26 cellular contexts compared by ENCODE assay signal in the genomic region with DNA sequence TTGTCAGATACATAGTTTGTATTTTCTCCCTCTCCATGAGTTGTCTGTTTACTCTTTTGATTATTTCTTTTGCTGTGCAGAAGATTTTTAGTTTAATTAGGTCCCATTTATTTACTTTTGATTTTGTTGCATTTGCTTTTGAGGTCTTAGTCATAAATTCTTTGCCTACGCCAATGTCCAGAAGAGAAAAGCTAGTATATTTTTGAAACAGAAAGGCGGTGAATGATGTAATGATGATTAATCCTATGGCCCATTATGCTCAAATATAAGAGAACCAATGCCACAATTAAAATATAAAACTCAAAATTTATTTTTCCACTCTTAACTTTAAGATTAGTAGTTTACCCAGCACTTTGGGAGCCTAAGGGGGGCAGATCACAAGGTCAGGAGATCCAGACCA. TPM values are rescaled to one million over a fixed set of nuclear protein-coding genes. Genes with fewer than 3 reads are reported as not detected.
"Had no signal": no experiment of that assay in that cellular context is flagged by ENCODE, and none has a peak within 500 bp of the region (broad histone marks: within the 10 kb centered on the region; RNA-seq: fewer than 3 reads in every experiment).

No MANE protein-coding gene starts in this region.

- H3K36me3 ChIP-seq: esophagus squamous epithelium, heart left ventricle, neutrophil, right atrium auricular region, tibial artery, upper lobe of left lung, uterus had no signal

- DNase-seq: effector memory CD8-positive, alpha-beta T cell; esophagus squamous epithelium; heart left ventricle; hippocampal formation; mammary epithelial cell; mucosa of descending colon; naive thymus-derived CD8-positive, alpha-beta T cell; stimulated activated CD4-positive, alpha-beta T cell treated with anti-CD3 and anti-CD28 coated beads, Interleukin-2, amount 100 ng/mL, for 48 hours; stimulated activated CD8-positive, alpha-beta memory T cell treated with anti-CD3 and anti-CD28 coated beads, Interleukin-4, amount 100 ng/mL, for 48 hours; stimulated activated naive CD8-positive, alpha-beta T cell treated with anti-CD3 and anti-CD28 coated beads, Interleukin-15, Interleukin-2, amounts not matched to agents 100 U/mL and 50 U/mL, for 24 hours; tibial artery; uterus had no signal

- ATAC-seq: effector memory CD8-positive, alpha-beta T cell; heart left ventricle; left lobe of liver; mucosa of descending colon; naive thymus-derived CD8-positive, alpha-beta T cell; stimulated activated effector memory CD8-positive, alpha-beta T cell treated with anti-CD3 and anti-CD28 coated beads, Interleukin-12 subunit alpha, Interleukin-12 subunit beta, amount 100 ng/mL, for 72 hours; stimulated activated naive CD8-positive, alpha-beta T cell treated with anti-CD3 and anti-CD28 coated beads, Interleukin-15, Interleukin-2, amounts not matched to agents 100 U/mL and 50 U/mL, for 24 hours had no signal

- H3K27ac ChIP-seq: esophagus squamous epithelium, heart left ventricle, neutrophil, right atrium auricular region, tibial artery, upper lobe of left lung, uterus had no signal

- H3K4me2 ChIP-seq: smooth muscle cell had no signal

- H3K27me3 ChIP-seq: esophagus squamous epithelium, neutrophil, right atrium auricular region, tibial artery, upper lobe of left lung, uterus had no signal

- H3K4me3 ChIP-seq: esophagus squamous epithelium, heart left ventricle, mucosa of descending colon, right atrium auricular region, smooth muscle cell, tibial artery, upper lobe of left lung, uterus had no signal

- H3K9me3 ChIP-seq: esophagus squamous epithelium, heart left ventricle, mucosa of descending colon, neutrophil, right atrium auricular region, tibial artery, upper lobe of left lung, uterus had no signal

- H3K4me1 ChIP-seq: uterus had no signal

RNA-seq across cellular contexts. Expression of gene SMIM36, which starts 59.8 kb away (rescaled TPM):
- total RNA-seq: epithelial cell of proximal tubule; esophagus squamous epithelium; frontal cortex; glomerular endothelial cell; heart left ventricle; left lobe of liver; lower leg skin; mammary epithelial cell; mucosa of descending colon; naive thymus-derived CD8-positive, alpha-beta T cell; osteocyte; posterior vena cava; right atrium auricular region; smooth muscle cell; temporal lobe; upper lobe of left lung; uterus had no signal
- polyA plus RNA-seq: heart left ventricle, mammary epithelial cell, neural cell, smooth muscle cell had no signal
